ENCODE assay signal across 23 cellular contexts in the genomic region with DNA sequence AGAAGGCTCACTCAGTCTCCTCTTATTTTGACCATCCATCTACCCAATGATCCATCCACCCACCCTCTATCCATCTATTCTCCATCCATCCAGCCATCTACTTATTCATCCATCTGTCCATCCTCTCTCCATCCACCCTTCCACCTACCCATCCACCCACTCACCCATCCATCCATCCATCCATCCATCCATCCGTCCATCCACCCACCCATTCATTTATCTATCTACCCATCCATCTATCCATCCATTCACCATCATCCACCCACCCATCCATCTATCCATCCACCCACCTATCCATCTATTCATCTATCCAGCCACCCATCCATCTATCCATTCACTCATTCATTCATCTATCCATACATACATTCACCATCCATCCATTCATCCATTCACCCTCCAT. TPM values are rescaled to one million over a fixed set of nuclear protein-coding genes. Genes with fewer than 3 reads are reported as not detected.
DNase-seq lines count a peak whose midpoint lies in the region; ATAC-seq, FAIRE-seq and TF ChIP-seq lines count a peak whose summit lies in the region.
"Had no signal": no experiment of that assay in that cellular context is flagged by ENCODE, and none has a peak within 500 bp of the region (broad histone marks: within the 10 kb centered on the region; RNA-seq: fewer than 3 reads in every experiment).

No MANE protein-coding gene starts in this region.

- H3K4me3 ChIP-seq in HepG2 (replicated peaks in 1 of 3; ENCODE audit: insufficient read depth in 1 of 3, low read depth in 2 of 3, low read length in 3 of 3) (no peak overlapping the region), right lobe of liver (no peak overlapping the region), HEK293 (ENCODE audit: low read depth, low read length) (no peak overlapping the region), K562 (no peak overlapping the region), neural progenitor cell (no peak overlapping the region), WERI-Rb-1 (ENCODE audit: low read depth, low read length) (no peak overlapping the region)
- H3K4me3 ChIP-seq: BLaER1 treated with 17β-estradiol and CSF1 and Interleukin-3, amounts not matched to agents 10 nM and 100 nM had no signal

- H3F3A ChIP-seq in neural progenitor cell (ENCODE audit: low read depth) = peaks cover 27% of the 10 kb centered on the region

- no peak for ATAC-seq in HepG2
- ATAC-seq in right lobe of liver = no peak
- no peak for ATAC-seq in K562
- ATAC-seq in GM19035 (IDR thresholded peaks at IDR 0.05; ENCODE audit: unreplicated experiment) = no peak
- ATAC-seq: HCT116 had no signal

- H3K9ac ChIP-seq in HepG2 (ENCODE audit: insufficient read depth, low read depth, low read length) (no peak overlapping the region), K562 (ENCODE audit: insufficient read depth in 1 of 2, low read depth in 2 of 2, low read length in 2 of 2) (no peak overlapping the region), neural progenitor cell (no peak overlapping the region)
- H3K9ac ChIP-seq: BLaER1 treated with 17β-estradiol and CSF1 and Interleukin-3, amounts not matched to agents 10 nM and 100 nM had no signal

- FAIRE-seq in HepG2 (lab: Jason Lieb, UNC) = no peak
- FAIRE-seq in K562 (lab: Jason Lieb, UNC) = no peak
- FAIRE-seq: A204.1 had no signal

- H3K9me1 ChIP-seq in K562 (ENCODE audit: control insufficient read depth, insufficient read depth, low read length) = no peaks in the 10 kb centered on the region

- TF ChIP-seq POLR2A in HepG2 (IDR thresholded peaks at IDR 0.05; ENCODE audit: insufficient read depth in 1 of 2, low read depth in 2 of 2, low read length in 2 of 2) (no peak), right lobe of liver (IDR thresholded peaks at IDR 0.05) (no peak), K562 (conservative IDR thresholded peaks at IDR 0.05) (no peak)

- H3K9me3 ChIP-seq in HepG2 (ENCODE audit: low read length) (no peaks in the 10 kb centered on the region), right lobe of liver (no peaks in the 10 kb centered on the region), HEK293 (ENCODE audit: control insufficient read depth, insufficient read depth, low read depth, low read length) (no peaks in the 10 kb centered on the region), K562 (replicated peaks; ENCODE audit: control insufficient read depth, insufficient read depth, low read depth, low read length) (no peaks in the 10 kb centered on the region), neural progenitor cell (ENCODE audit: low read depth) (no peaks in the 10 kb centered on the region), WERI-Rb-1 (ENCODE audit: severe bottlenecking) (no peaks in the 10 kb centered on the region)
- H3K9me3 ChIP-seq: BE2C; BLaER1 treated with 17β-estradiol and CSF1 and Interleukin-3, amounts not matched to agents 10 nM and 100 nM had no signal

- no peak overlapping the region for H3K27ac ChIP-seq in HepG2 (ENCODE audit: extremely low read length, insufficient read depth, low read length)
- no peak overlapping the region for H3K27ac ChIP-seq in right lobe of liver
- H3K27ac ChIP-seq in HEK293 (ENCODE audit: extremely low read depth, low read depth, low read length) = no peak overlapping the region
- H3K27ac ChIP-seq in K562 (ENCODE audit: extremely low read depth, low read depth, low read length) = no peak overlapping the region
- H3K27ac ChIP-seq in neural progenitor cell = no peak overlapping the region
- H3K27ac ChIP-seq in WERI-Rb-1 = no peak overlapping the region
- H3K27ac ChIP-seq: 22Rv1; BLaER1 treated with 17β-estradiol and CSF1 and Interleukin-3, amounts not matched to agents 10 nM and 100 nM had no signal

- H3K4me2 ChIP-seq in HepG2 (ENCODE audit: low read depth, low read length) (no peak overlapping the region), K562 (ENCODE audit: insufficient read depth, low read length) (no peak overlapping the region), neural progenitor cell (no peak overlapping the region)
- H3K4me2 ChIP-seq: BLaER1 treated with 17β-estradiol and CSF1 and Interleukin-3, amounts not matched to agents 10 nM and 100 nM had no signal

- H3K27me3 ChIP-seq in HepG2 (ENCODE audit: control insufficient read depth in 1 of 2, insufficient read depth in 2 of 2, low read length in 2 of 2) = peaks cover 1 to 13% of the 10 kb centered on the region in 2 experiments; a peak in 3 of 5 replicates
- H3K27me3 ChIP-seq in right lobe of liver = no peaks in the 10 kb centered on the region
- H3K27me3 ChIP-seq in K562 (ENCODE audit: control insufficient read depth in 2 of 2, insufficient read depth in 2 of 2, low read length in 2 of 2) = peaks cover 0 to 4% of the 10 kb centered on the region in 2 experiments; a peak in 2 of 5 replicates
- no peaks in the 10 kb centered on the region for H3K27me3 ChIP-seq in neural progenitor cell
- no peaks in the 10 kb centered on the region for H3K27me3 ChIP-seq in WERI-Rb-1 (ENCODE audit: insufficient read depth, low read depth, severe bottlenecking)
- H3K27me3 ChIP-seq: BE2C; BLaER1 treated with 17β-estradiol and CSF1 and Interleukin-3, amounts not matched to agents 10 nM and 100 nM had no signal

- intact Hi-C loops in HepG2 (cut with micrococcal nuclease; ENCODE audit: unreplicated experiment) = no loop called here
- intact Hi-C loops in right lobe of liver (cut with DNase I) = no loop called here
- intact Hi-C loops in K562 (cut with micrococcal nuclease) = no loop called here

- H4K20me1 ChIP-seq in HepG2 (ENCODE audit: insufficient read depth, low read length) (no peaks in the 10 kb centered on the region), K562 (replicated peaks; ENCODE audit: control insufficient read depth, insufficient read depth, low read length) (no peaks in the 10 kb centered on the region; the same call in 1 of the 2 replicates), neural progenitor cell (ENCODE audit: low read depth) (no peaks in the 10 kb centered on the region)
- H4K20me1 ChIP-seq: BLaER1 treated with 17β-estradiol and CSF1 and Interleukin-3, amounts not matched to agents 10 nM and 100 nM had no signal

- H3K27me3 Mint-ChIP-seq in neural progenitor cell (ENCODE audit: insufficient read depth, low read depth) = peaks cover 7% of the 10 kb centered on the region
- H3K27me3 Mint-ChIP-seq: CD4-positive, alpha-beta memory T cell had no signal

- no peaks in the 10 kb centered on the region for H3K9me3 Mint-ChIP-seq in neural progenitor cell
- H3K9me3 Mint-ChIP-seq: CD4-positive, alpha-beta memory T cell; HFFc6 had no signal

- no peaks in the 10 kb centered on the region for H3K36me3 Mint-ChIP-seq in neural progenitor cell
- H3K36me3 Mint-ChIP-seq: CD14-positive monocyte; CD4-positive, alpha-beta memory T cell had no signal

- H3K79me2 ChIP-seq in HepG2 (ENCODE audit: insufficient read depth, low read length) = no peaks in the 10 kb centered on the region
- no peaks in the 10 kb centered on the region for H3K79me2 ChIP-seq in K562 (ENCODE audit: control insufficient read depth, insufficient read depth, low read length)
- H3K79me2 ChIP-seq in neural progenitor cell (ENCODE audit: low read depth) = no peaks in the 10 kb centered on the region

- CTCF ChIA-PET in HepG2 (lab: Yijun Ruan, JAX; ENCODE audit: low intra/inter-chr PET ratio, low total read pairs) (no interaction called here), HEK293 (lab: Yijun Ruan, JAX) (interaction anchor here (0.6 kb wide), 1 partner anchor 373 kb away, joined by 7 read pairs; no protein-coding TSS in a partner anchor), K562 (lab: Yijun Ruan, JAX; ENCODE audit: low intra/inter-chr PET ratio) (no interaction called here)

- H2AFZ ChIP-seq in HepG2 (ENCODE audit: low read length) (no peak overlapping the region), K562 (ENCODE audit: low read depth, low read length) (no peak overlapping the region), neural progenitor cell (replicated peaks) (no peak overlapping the region)

- TF ChIP-seq CTCF in HepG2 (CRISPR knock-in tag; IDR thresholded peaks at IDR 0.05) (no peak), right lobe of liver (IDR thresholded peaks at IDR 0.05) (no peak), HEK293 (tag by site-specific recombination; IDR thresholded peaks at IDR 0.05) (no peak), K562 (IDR thresholded peaks at IDR 0.05 in 2 of 3, conservative IDR thresholded peaks at IDR 0.05 in 1 of 3; ENCODE audit: insufficient read depth in 2 of 3, low read depth in 1 of 3, low read length in 3 of 3) (no peak), neural progenitor cell (IDR thresholded peaks at IDR 0.05) (no peak), WERI-Rb-1 (IDR thresholded peaks at IDR 0.05; ENCODE audit: low read depth, low read length) (no peak)

- TF ChIP-seq EP300 in HepG2 (IDR thresholded peaks at IDR 0.05; ENCODE audit: low read depth in 2 of 2, low read length in 2 of 2) (no peak), HepG2 (CRISPR knock-in tag; IDR thresholded peaks at IDR 0.05; ENCODE audit: borderline replicate concordance) (no peak), K562 (IDR thresholded peaks at IDR 0.05; ENCODE audit: low read length) (no peak)

- POLR2A ChIA-PET in HepG2 (lab: Yijun Ruan, JAX) = no interaction called here
- POLR2A ChIA-PET in HEK293 (lab: Yijun Ruan, JAX) = no interaction called here
- POLR2A ChIA-PET in K562 (lab: Yijun Ruan, JAX) = interaction anchor here (0.6 to 0.7 kb wide), 2 partner anchors 20 to 547 kb away, joined by 3 to 4 read pairs; no protein-coding TSS in a partner anchor

- TF ChIP-seq RAD21 in HepG2 (CRISPR knock-in tag; IDR thresholded peaks at IDR 0.05) (no peak), K562 (CRISPR knock-in tag; conservative IDR thresholded peaks at IDR 0.05 in 1 of 2, IDR thresholded peaks at IDR 0.05 in 1 of 2) (no peak)

- in situ Hi-C loops in HepG2 (cut with HindIII; ENCODE audit: extremely low pct_ligation_motif_present, low pct_unique_long_range_greater_than_20kb) = loop anchor here (10.0 to 25.0 kb wide), 2 partner anchors 528 to 696 kb away; partner anchors contain the start of gene ATMIN
- in situ Hi-C loops in K562 (cut with MboI) = loop anchor here (25.0 kb wide), 2 partner anchors 721 to 1196 kb away; partner anchors contain the start of genes CENPN, CMC2 and DYNLRB2

- BruUV-seq in HepG2 (replicated peaks; lab: Mats Ljungman, UMichigan) (no TSS peak), K562 (replicated peaks; lab: Mats Ljungman, UMichigan) (no TSS peak)

- peak overlapping the region; percentile 2 for H3K27ac Mint-ChIP-seq in neural progenitor cell
- H3K27ac Mint-ChIP-seq: CD4-positive, alpha-beta memory T cell; H9; HFFc6 had no signal

- H3K4me3 Mint-ChIP-seq in neural progenitor cell = no peak overlapping the region
- H3K4me3 Mint-ChIP-seq: CD14-positive monocyte; CD4-positive, alpha-beta memory T cell; H9; HFFc6 had no signal

- WGBS in HepG2 (ENCODE audit: low lambda C conversion rate) = 4% methylated on average over 1 of the region's 1 CpG
- 62% methylated on average over 1 of the region's 1 CpG for WGBS in right lobe of liver (ENCODE audit: insufficient coverage, low coverage, low lambda C conversion rate, missing lambda C conversion rate)
- WGBS in K562 (ENCODE audit: insufficient coverage, low coverage, missing lambda C conversion rate) = 0% methylated on average over 1 of the region's 1 CpG

- peaks cover 36% of the 10 kb centered on the region for H3K4me1 Mint-ChIP-seq in neural progenitor cell

- H3K4me1 ChIP-seq in HepG2 (ENCODE audit: insufficient read depth, low read length) (peaks cover 18% of the 10 kb centered on the region), right lobe of liver (peaks cover 0 to 15% (median 0%) of the 10 kb centered on the region in 4 donors), HEK293 (ENCODE audit: control insufficient read depth, insufficient read depth, low read length) (no peaks in the 10 kb centered on the region), K562 (replicated peaks in 1 of 2; ENCODE audit: control insufficient read depth in 2 of 2, insufficient read depth in 2 of 2, low read length in 2 of 2) (peaks cover 12 to 19% of the 10 kb centered on the region in 2 experiments; a peak in 4 of 5 replicates), neural progenitor cell (peaks cover 20% of the 10 kb centered on the region)

- DNase-seq in HepG2 (ENCODE audit: low spot score) (no peak), right lobe of liver (no peak), K562 (ENCODE audit: extremely low read depth in 1 of 4, low spot score in 3 of 4) (no peak), neural progenitor cell (ENCODE audit: low spot score) (no peak), NCI-H2081 (lab: John Stamatoyannopoulos, UW) (no peak), WERI-Rb-1 (no peak)
- DNase-seq: BE2C; Calu3; CD4-positive, alpha-beta memory T cell; COR-L47; DMS53; DMS79 treated with DMSO at 0.1 percent for 48 hours; GF-D8; GOT3; H9; HFFc6 had no signal

- H3K36me3 ChIP-seq in HepG2 (replicated peaks in 1 of 2; ENCODE audit: control insufficient read depth in 1 of 2, insufficient read depth in 2 of 2, low read length in 2 of 2) (no peaks in the 10 kb centered on the region), right lobe of liver (no peaks in the 10 kb centered on the region), HEK293 (ENCODE audit: control insufficient read depth in 2 of 2, insufficient read depth in 1 of 2, low read length in 2 of 2) (no peaks in the 10 kb centered on the region), K562 (ENCODE audit: control insufficient read depth, insufficient read depth, low read length) (no peaks in the 10 kb centered on the region), neural progenitor cell (no peaks in the 10 kb centered on the region), WERI-Rb-1 (no peaks in the 10 kb centered on the region)
- H3K36me3 ChIP-seq: BE2C; BLaER1 treated with 17β-estradiol and CSF1 and Interleukin-3, amounts not matched to agents 10 nM and 100 nM had no signal

RNA-seq across cellular contexts. Expression of gene PLCG2, which starts 45.8 kb away (rescaled TPM):
- total RNA-seq in HepG2 (2016; rRNA removed; fragmentation: Illumina TruSeq; extraction: Trizol) (0.13 TPM in 1 of 2 replicates, not detected in the other), right lobe of liver (10 to 100 TPM; 11.1 to 23.1 (median 17.7) TPM), K562 (2014; rRNA removed) (1.7 and 4.0 TPM in 2 replicates), K562 (2014; rRNA removed; fragmentation: Illumina TruSeq; extraction: Trizol) (2.7 and 3.3 TPM in 2 replicates), K562 (2015; rRNA removed; fragmentation: Illumina TruSeq; extraction: Trizol) (3.9 and 4.0 TPM in 2 replicates), K562 (2021) (7.1 and 8.6 TPM in 2 replicates), neural progenitor cell (ENCODE audit: low replicate concordance) (2.7 and 5.0 TPM in 2 replicates)
- under 0.01 TPM in 1 of 2 replicates, not detected in the other for total RNA-seq in HepG2 (2016; cell fraction: cytosol; rRNA removed; fragmentation: Illumina TruSeq; extraction: Trizol; ENCODE audit: low read depth)
- total RNA-seq in HepG2 (2016; cell fraction: insoluble cytoplasmic fraction; rRNA removed; fragmentation: Illumina TruSeq; extraction: Trizol) = 0.06 TPM in 1 of 2 replicates, not detected in the other
- not detected in 2 replicates for total RNA-seq in HepG2 (2016; cell fraction: membrane; rRNA removed; fragmentation: Illumina TruSeq; extraction: Trizol)
- total RNA-seq in HepG2 (2016; cell fraction: nucleus; rRNA removed; fragmentation: Illumina TruSeq; extraction: Trizol) = not detected in 2 replicates
- polyA plus RNA-seq in HepG2 (2011; rRNA removed) (0.18 and 0.63 TPM in 2 replicates), K562 (2011; rRNA removed) (4.2 and 7.9 TPM in 2 replicates), K562 (2014; fragmentation: Illumina TruSeq; extraction: Trizol) (2.6 and 3.1 TPM in 2 replicates), K562 (2014; fragmentation: Nextera tagmentation; extraction: Ambion mirVana) (1 to 10 TPM in 1 of 2 experiments, under 1 TPM in 1; 0.94 to 1.0 TPM), K562 (2014; rRNA removed) (1.9 TPM in 2 replicates)
- polyA plus RNA-seq in HepG2 (2011; cell fraction: cytosol; rRNA removed) = 0.31 and 0.46 TPM in 2 replicates
- 1.1 and 2.2 TPM in 2 replicates for polyA plus RNA-seq in HepG2 (2011; cell fraction: nucleus; rRNA removed)
- polyA plus RNA-seq in HepG2 (2012) = 1.6 and 2.5 TPM in 2 replicates
- not detected in 2 replicates for polyA plus RNA-seq in HepG2 (2016; cell fraction: cytosol; fragmentation: Illumina TruSeq; extraction: Trizol; ENCODE audit: low read depth)
- not detected in 2 replicates for polyA plus RNA-seq in HepG2 (2016; cell fraction: insoluble cytoplasmic fraction; fragmentation: Illumina TruSeq; extraction: Trizol; ENCODE audit: low read depth)
- polyA plus RNA-seq in HepG2 (2016; cell fraction: membrane; fragmentation: Illumina TruSeq; extraction: Trizol; ENCODE audit: low read depth) = not detected in 2 replicates
- polyA plus RNA-seq in HepG2 (2016; cell fraction: nucleus; fragmentation: Illumina TruSeq; extraction: Trizol; ENCODE audit: insufficient read depth, low read depth) = not detected in 2 replicates
- 4.0 and 7.0 TPM in 2 replicates for polyA minus RNA-seq in HepG2 (2011; rRNA and poly(A)+ RNA removed; ENCODE audit: low replicate concordance)
- not detected in 2 replicates for polyA minus RNA-seq in HepG2 (2011; cell fraction: cytosol; rRNA and poly(A)+ RNA removed)
- 1.1 and 2.3 TPM in 2 replicates for polyA minus RNA-seq in HepG2 (2011; cell fraction: nucleus; rRNA and poly(A)+ RNA removed)
- 18.9 and 24.9 TPM in 2 replicates for total RNA-seq in K562 (2011; cell fraction: chromatin; rRNA removed; ENCODE audit: low replicate concordance)
- total RNA-seq in K562 (2011; cell fraction: nucleolus; rRNA removed) = 10.9 and 11.8 TPM in 2 replicates
- total RNA-seq in K562 (2011; cell fraction: nucleoplasm; rRNA removed) = 12.5 and 14.6 TPM in 2 replicates
- 3.7 and 4.9 TPM in 2 replicates for polyA plus RNA-seq in K562 (2011; cell fraction: cytosol; rRNA removed)
- 15.0 and 22.1 TPM in 2 replicates for polyA plus RNA-seq in K562 (2011; cell fraction: nucleus; rRNA removed)
- 3.7 and 12.8 TPM in 2 replicates for polyA plus RNA-seq in K562 (2012)
- polyA minus RNA-seq in K562 (2011; rRNA and poly(A)+ RNA removed) = 9.3 and 12.6 TPM in 2 replicates
- 8.3 and 9.6 TPM in 2 replicates for polyA minus RNA-seq in K562 (2011; cell fraction: cytosol; rRNA and poly(A)+ RNA removed)
- polyA minus RNA-seq in K562 (2011; cell fraction: nucleus; rRNA and poly(A)+ RNA removed) = 11.0 and 21.5 TPM in 2 replicates

Comparison
In these comparisons a context has a peak if more than half of its experiments do, and no peak if none do; other contexts are left out.
1. Of the 241 proteins assayed by ChIP-seq in both HepG2 and K562: peak only in HepG2: none; only in K562: EHMT2, ELF4 and PHB2; in both: none; in neither: 234; mixed calls (peak in some experiments, not most) for 4.